37 cellular contexts compared by ENCODE assay signal in the genomic region with DNA sequence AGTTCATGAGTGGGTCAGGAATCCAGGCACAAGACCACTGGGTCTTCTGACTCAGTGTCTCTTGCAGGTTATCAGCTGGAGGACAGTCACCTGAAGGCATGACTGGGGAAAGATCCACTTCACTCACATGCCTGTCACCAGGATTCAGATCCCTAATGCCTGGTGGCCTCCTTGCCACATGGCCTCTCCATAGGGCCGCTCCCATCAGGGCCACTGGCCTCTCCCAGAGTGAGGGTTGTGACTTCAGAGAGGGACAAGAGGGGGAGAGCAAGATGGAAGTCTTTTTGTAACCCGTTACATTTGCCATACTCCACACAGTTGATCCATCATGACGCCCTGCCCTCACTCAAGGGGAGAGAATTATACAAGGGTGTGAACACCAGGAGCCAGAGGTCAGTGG. TPM values are rescaled to one million over a fixed set of nuclear protein-coding genes. Genes with fewer than 3 reads are reported as not detected.
"Had no signal": no experiment of that assay in that cellular context is flagged by ENCODE, and none has a peak within 500 bp of the region (broad histone marks: within the 10 kb centered on the region; RNA-seq: fewer than 3 reads in every experiment).

No MANE protein-coding gene starts in this region.

- ATAC-seq: activated CD8-positive, alpha-beta memory T cell treated with anti-CD3 and anti-CD28 coated beads, Interleukin-2, amount 10 ng/mL, durations not matched to agents 7 days and 5 days; body of pancreas; PC-3 had no signal

- H3K27me3 ChIP-seq: body of pancreas, Peyer's patch had no signal

- H3K4me3 Mint-ChIP-seq: activated CD4-positive, alpha-beta memory T cell treated with anti-CD3 and anti-CD28 coated beads, Interleukin-2, amount 10 ng/mL, durations not matched to agents 7 days and 5 days; activated CD8-positive, alpha-beta memory T cell treated with anti-CD3 and anti-CD28 coated beads, Interleukin-2, amount 10 ng/mL, durations not matched to agents 7 days and 5 days; activated naive CD4-positive, alpha-beta T cell treated with anti-CD3 and anti-CD28 coated beads, Interleukin-2, amount 50 U/mL, for 24 hours; activated naive CD8-positive, alpha-beta T cell treated with anti-CD3 and anti-CD28 coated beads, Interleukin-2, amount 10 ng/mL, durations not matched to agents 7 days and 5 days; IgD-negative memory B cell had no signal

- H3K4me3 ChIP-seq: body of pancreas, Peyer's patch, SJCRH30, SK-N-MC had no signal

- H3K4me1 Mint-ChIP-seq: activated CD4-positive, alpha-beta memory T cell treated with anti-CD3 and anti-CD28 coated beads, Interleukin-2, amount 10 ng/mL, durations not matched to agents 7 days and 5 days; activated CD8-positive, alpha-beta memory T cell treated with anti-CD3 and anti-CD28 coated beads, Interleukin-2, amount 10 ng/mL, durations not matched to agents 7 days and 5 days; activated naive CD4-positive, alpha-beta T cell treated with anti-CD3 and anti-CD28 coated beads, Interleukin-2, amount 50 U/mL, for 24 hours; activated naive CD8-positive, alpha-beta T cell treated with anti-CD3 and anti-CD28 coated beads, Interleukin-2, amount 10 ng/mL, durations not matched to agents 7 days and 5 days; IgD-negative memory B cell had no signal

- H3K36me3 Mint-ChIP-seq: activated CD8-positive, alpha-beta memory T cell treated with anti-CD3 and anti-CD28 coated beads, Interleukin-2, amount 10 ng/mL, durations not matched to agents 7 days and 5 days; activated naive CD4-positive, alpha-beta T cell treated with anti-CD3 and anti-CD28 coated beads, Interleukin-2, amount 50 U/mL, for 24 hours; activated naive CD8-positive, alpha-beta T cell treated with anti-CD3 and anti-CD28 coated beads, Interleukin-2, amount 10 ng/mL, durations not matched to agents 7 days and 5 days; IgD-negative memory B cell had no signal

- H3K9me3 ChIP-seq: body of pancreas, Peyer's patch, SJCRH30 had no signal

- H3K36me3 ChIP-seq: Peyer's patch, SJCRH30, WERI-Rb-1 had no signal

- DNase-seq: activated CD4-positive, alpha-beta memory T cell treated with anti-CD3 and anti-CD28 coated beads, Interleukin-2, amount 10 ng/mL, durations not matched to agents 7 days and 5 days; activated CD4-positive, alpha-beta T cell treated with anti-CD3 and anti-CD28 coated beads for 1 hour; activated CD4-positive, alpha-beta T cell treated with anti-CD3 and anti-CD28 coated beads for 48 hours; activated CD4-positive, CD25-positive, alpha-beta regulatory T cell; activated CD8-positive, alpha-beta memory T cell treated with anti-CD3 and anti-CD28 coated beads for 24 hours; activated CD8-positive, alpha-beta memory T cell treated with anti-CD3 and anti-CD28 coated beads, Interleukin-2, amount 10 ng/mL, durations not matched to agents 7 days and 5 days; activated CD8-positive, alpha-beta memory T cell treated with anti-CD3 and anti-CD28 coated beads, Interleukin-2, amount 50 U/mL, for 48 hours; activated effector memory CD4-positive, alpha-beta T cell treated with Interleukin-2 at 50 U/mL for 16 hours; activated naive CD8-positive, alpha-beta T cell treated with anti-CD3 and anti-CD28 coated beads, Interleukin-2, amount 10 ng/mL, durations not matched to agents 7 days and 5 days; activated T-cell treated with anti-CD3 and anti-CD28 coated beads, Interleukin-2, amount 50 U/mL, for 48 hours; amygdala; body of pancreas; Karpas-422; KBM-7; NCI-H1048; NCI-H1436 treated with DMSO at 0.1 percent for 48 hours; NCI-H1694 treated with DMSO at 0.1 percent for 48 hours; NCI-H2029; NCI-H345; NCI-H524 treated with DMSO at 0.1 percent for 48 hours; NK-92 treated with Interleukin-12 subunit alpha and Interleukin-12 subunit beta, amount 100 ng/mL, for 24 hours; PC-3; SHP77; SJCRH30; T1000; WERI-Rb-1 had no signal

- H3K9me3 Mint-ChIP-seq: activated CD4-positive, alpha-beta memory T cell treated with anti-CD3 and anti-CD28 coated beads, Interleukin-2, amount 10 ng/mL, durations not matched to agents 7 days and 5 days; activated naive CD4-positive, alpha-beta T cell treated with anti-CD3 and anti-CD28 coated beads, Interleukin-2, amount 50 U/mL, for 24 hours; activated naive CD8-positive, alpha-beta T cell treated with anti-CD3 and anti-CD28 coated beads, Interleukin-2, amount 10 ng/mL, durations not matched to agents 7 days and 5 days had no signal

- H3K27ac Mint-ChIP-seq: activated CD4-positive, alpha-beta memory T cell treated with anti-CD3 and anti-CD28 coated beads, Interleukin-2, amount 10 ng/mL, durations not matched to agents 7 days and 5 days; activated CD8-positive, alpha-beta memory T cell treated with anti-CD3 and anti-CD28 coated beads, Interleukin-2, amount 10 ng/mL, durations not matched to agents 7 days and 5 days; activated naive CD4-positive, alpha-beta T cell treated with anti-CD3 and anti-CD28 coated beads, Interleukin-2, amount 50 U/mL, for 24 hours; activated naive CD8-positive, alpha-beta T cell treated with anti-CD3 and anti-CD28 coated beads, Interleukin-2, amount 10 ng/mL, durations not matched to agents 7 days and 5 days; IgD-negative memory B cell had no signal

- H3K27ac ChIP-seq: body of pancreas, Peyer's patch, RWPE1, SJCRH30, SK-N-MC, WERI-Rb-1 had no signal

- FAIRE-seq: astrocyte, bronchial epithelial cell had no signal

- H3K4me1 ChIP-seq: body of pancreas, Peyer's patch had no signal

RNA-seq across cellular contexts. Expression of gene OTOS, which starts 13.0 kb away (rescaled TPM):
- total RNA-seq: activated CD4-positive, alpha-beta memory T cell treated with anti-CD3 and anti-CD28 coated beads, Interleukin-2, amount 10 ng/mL, durations not matched to agents 7 days and 5 days; activated CD8-positive, alpha-beta memory T cell treated with anti-CD3 and anti-CD28 coated beads, Interleukin-2, amount 10 ng/mL, durations not matched to agents 7 days and 5 days; activated naive CD8-positive, alpha-beta T cell treated with anti-CD3 and anti-CD28 coated beads, Interleukin-2, amount 10 ng/mL, durations not matched to agents 7 days and 5 days; astrocyte; body of pancreas; bronchial epithelial cell; MCF 10A; NCI-H460; PC-3; Peyer's patch; SJCRH30; T-helper 1 cell treated with Interleukin-12 subunit alpha and Interleukin-12 subunit beta and Interleukin-4 antibody, amounts not matched to agents 30 ng/mL and 1 ng/mL, for 36 hours; T-helper 2 cell treated with Interferon-gamma antibody and Interleukin-4, amounts not matched to agents 100 ng/mL and 5 ng/mL, for 36 hours had no signal
- polyA plus RNA-seq: IgD-negative memory B cell had no signal
